ENCODE assay signal across 24 cellular contexts in genomic region chr1:165678509-165678908, GRCh38. TPM values are rescaled to one million over a fixed set of nuclear protein-coding genes. Genes with fewer than 3 reads are reported as not detected.
DNase-seq lines count a peak whose midpoint lies in the region; ATAC-seq and TF ChIP-seq lines count a peak whose summit lies in the region.
"Had no signal": no experiment of that assay in that cellular context is flagged by ENCODE, and none has a peak within 500 bp of the region (broad histone marks: within the 10 kb centered on the region; RNA-seq: fewer than 3 reads in every experiment).

No MANE protein-coding gene starts in this region.

- H3K27ac ChIP-seq in subcutaneous abdominal adipose tissue (ENCODE audit: low read depth, low read length), result peak overlapping the region; percentile 6
- H3K27ac ChIP-seq: esophagus muscularis mucosa, gastrocnemius medialis, HL-60, neutrophil, skin epidermis, stomach, upper lobe of right lung, VCaP had no signal

- H3K9me3 Mint-ChIP-seq in natural killer cell (no peaks in the 10 kb centered on the region), HFFc6 (no peaks in the 10 kb centered on the region)
- H3K9me3 Mint-ChIP-seq in natural killer cell treated with Interleukin-12 subunit alpha and Interleukin-12 subunit beta and Interleukin-15 and Interleukin-18, amount 100 ng/mL, for 72 hours, result no peaks in the 10 kb centered on the region
- peaks cover 1% of the 10 kb centered on the region for H3K9me3 Mint-ChIP-seq in activated naive CD8-positive, alpha-beta T cell treated with anti-CD3 and anti-CD28 coated beads for 36 hours

- H3K4me3 ChIP-seq in subcutaneous abdominal adipose tissue (ENCODE audit: low read depth in 1 of 5, low read length in 5 of 5), result no peak overlapping the region
- H3K4me3 ChIP-seq: esophagus muscularis mucosa, gastrocnemius medialis, skin epidermis, stomach, upper lobe of right lung had no signal

- H3K27me3 Mint-ChIP-seq in natural killer cell (ENCODE audit: low read depth in 2 of 2) (no peaks in the 10 kb centered on the region), HFFc6 (ENCODE audit: insufficient read depth) (no peaks in the 10 kb centered on the region)
- no peaks in the 10 kb centered on the region for H3K27me3 Mint-ChIP-seq in natural killer cell treated with Interleukin-12 subunit alpha and Interleukin-12 subunit beta and Interleukin-15 and Interleukin-18, amount 100 ng/mL, for 72 hours
- no peaks in the 10 kb centered on the region for H3K27me3 Mint-ChIP-seq in activated naive CD8-positive, alpha-beta T cell treated with anti-CD3 and anti-CD28 coated beads for 36 hours

- H3K36me3 Mint-ChIP-seq in natural killer cell, result peaks cover 56% of the 10 kb centered on the region
- peaks cover 42% of the 10 kb centered on the region for H3K36me3 Mint-ChIP-seq in natural killer cell treated with Interleukin-12 subunit alpha and Interleukin-12 subunit beta and Interleukin-15 and Interleukin-18, amount 100 ng/mL, for 72 hours
- H3K36me3 Mint-ChIP-seq in HFFc6 (ENCODE audit: low read depth), result peaks cover 67% of the 10 kb centered on the region
- H3K36me3 Mint-ChIP-seq in activated naive CD8-positive, alpha-beta T cell treated with anti-CD3 and anti-CD28 coated beads for 36 hours, result peaks cover 50% of the 10 kb centered on the region

- intact Hi-C loops in natural killer cell (cut with micrococcal nuclease), result no loop called here

- TF ChIP-seq CTCF in natural killer cell (IDR thresholded peaks at IDR 0.05) (no peak), HFFc6 (IDR thresholded peaks at IDR 0.05) (no peak)

- DNase-seq in natural killer cell (no peak), HFFc6 (no peak), HuH-7.5 (ENCODE audit: low spot score) (no peak), NCI-H748 treated with DMSO at 0.1 percent for 48 hours (lab: John Stamatoyannopoulos, UW) (no peak)
- DNase-seq in natural killer cell treated with Interleukin-12 subunit alpha and Interleukin-12 subunit beta and Interleukin-15 and Interleukin-18, amount 100 ng/mL, for 72 hours (ENCODE audit: low spot score), result no peak
- no peak for DNase-seq in activated naive CD8-positive, alpha-beta T cell treated with anti-CD3 and anti-CD28 coated beads for 36 hours
- DNase-seq: activated effector memory CD4-positive, alpha-beta T cell treated with anti-CD3 and anti-CD28 coated beads, Interleukin-2, amount 50 U/mL, for 16 hours; AML-193; effector CD8-positive, alpha-beta T cell; gastrocnemius medialis; hypothalamus; MM.1S; NCI-H2171 treated with DMSO at 0.1 percent for 48 hours; NCI-H526 treated with DMSO at 0.1 percent for 48 hours; stimulated activated CD4-positive, alpha-beta T cell treated with anti-CD3 and anti-CD28 coated beads, Interleukin-2, amount 100 ng/mL, for 24 hours; stomach; upper lobe of right lung had no signal

- peaks cover 47 to 69% (median 56%) of the 10 kb centered on the region in 5 donors for H3K36me3 ChIP-seq in subcutaneous abdominal adipose tissue (ENCODE audit: control insufficient read depth in 5 of 5, insufficient read depth in 5 of 5, low read length in 5 of 5)

- no peak for ATAC-seq in natural killer cell
- no peak for ATAC-seq in natural killer cell treated with Interleukin-12 subunit alpha and Interleukin-12 subunit beta and Interleukin-15 and Interleukin-18, amount 100 ng/mL, for 72 hours
- ATAC-seq: gastrocnemius medialis, Right ventricle myocardium inferior, upper lobe of right lung had no signal

- peaks cover 5 to 10% of the 10 kb centered on the region in 2 donors for H3K4me1 Mint-ChIP-seq in natural killer cell
- peaks cover 5 to 16% of the 10 kb centered on the region in 2 donors for H3K4me1 Mint-ChIP-seq in natural killer cell treated with Interleukin-12 subunit alpha and Interleukin-12 subunit beta and Interleukin-15 and Interleukin-18, amount 100 ng/mL, for 72 hours (ENCODE audit: low read depth in 2 of 2)
- H3K4me1 Mint-ChIP-seq in HFFc6 (ENCODE audit: low read depth), result peaks cover 30% of the 10 kb centered on the region
- peaks cover 14% of the 10 kb centered on the region for H3K4me1 Mint-ChIP-seq in activated naive CD8-positive, alpha-beta T cell treated with anti-CD3 and anti-CD28 coated beads for 36 hours

- no peak overlapping the region for H3K4me3 Mint-ChIP-seq in natural killer cell
- no peak overlapping the region for H3K4me3 Mint-ChIP-seq in natural killer cell treated with Interleukin-12 subunit alpha and Interleukin-12 subunit beta and Interleukin-15 and Interleukin-18, amount 100 ng/mL, for 72 hours
- H3K4me3 Mint-ChIP-seq in HFFc6, result no peak overlapping the region
- no peak overlapping the region for H3K4me3 Mint-ChIP-seq in activated naive CD8-positive, alpha-beta T cell treated with anti-CD3 and anti-CD28 coated beads for 36 hours

- H3K4me1 ChIP-seq in subcutaneous abdominal adipose tissue (ENCODE audit: control insufficient read depth in 5 of 5, insufficient read depth in 5 of 5, low read length in 5 of 5), result peaks cover 0 to 17% (median 0%) of the 10 kb centered on the region in 5 donors
- H3K4me1 ChIP-seq: esophagus muscularis mucosa, upper lobe of right lung had no signal

- H3K9ac ChIP-seq in subcutaneous abdominal adipose tissue (ENCODE audit: low read length in 5 of 5), result no peak overlapping the region

- H3K27ac Mint-ChIP-seq in natural killer cell, result peak overlapping the region; percentile 29 to 58
- no peak overlapping the region for H3K27ac Mint-ChIP-seq in natural killer cell treated with Interleukin-12 subunit alpha and Interleukin-12 subunit beta and Interleukin-15 and Interleukin-18, amount 100 ng/mL, for 72 hours
- H3K27ac Mint-ChIP-seq in HFFc6, result peak overlapping the region; percentile 11
- peak overlapping the region; percentile 12 for H3K27ac Mint-ChIP-seq in activated naive CD8-positive, alpha-beta T cell treated with anti-CD3 and anti-CD28 coated beads for 36 hours

- H3K27me3 ChIP-seq in subcutaneous abdominal adipose tissue (ENCODE audit: control insufficient read depth in 5 of 5, insufficient read depth in 4 of 5, low read length in 5 of 5), result no peaks in the 10 kb centered on the region
- H3K27me3 ChIP-seq: esophagus muscularis mucosa, gastrocnemius medialis, neutrophil, stomach, upper lobe of right lung had no signal

- no peaks in the 10 kb centered on the region for H3K9me3 ChIP-seq in subcutaneous abdominal adipose tissue (ENCODE audit: control insufficient read depth in 5 of 5, low read length in 5 of 5)
- H3K9me3 ChIP-seq: esophagus muscularis mucosa, gastrocnemius medialis, neutrophil, stomach, upper lobe of right lung had no signal

RNA-seq across cellular contexts. Expression of gene ALDH9A1, which starts 19.9 kb away (rescaled TPM):
- 10 to 100 TPM; 38.0 to 57.1 (median 50.3) TPM for total RNA-seq in natural killer cell
- 10 to 100 TPM; 44.0 to 49.2 TPM for total RNA-seq in natural killer cell treated with Interleukin-12 subunit alpha and Interleukin-12 subunit beta and Interleukin-15 and Interleukin-18, amount 100 ng/mL, for 72 hours
- 10 to 100 TPM; 63.2 to 69.9 (median 66.6) TPM for total RNA-seq in HFFc6 (2021; fragmentation: NEBNext Ultra II Directional; extraction: Animal tissue kit (Norgen Biotek cat#: 25700))
- total RNA-seq in activated naive CD8-positive, alpha-beta T cell treated with anti-CD3 and anti-CD28 coated beads for 36 hours, result 10 to 100 TPM; 41.3 to 43.6 TPM

RNA-seq across cellular contexts. Expression of gene MGST3, which starts 47.5 kb away (rescaled TPM):
- total RNA-seq in natural killer cell, result 10 to 100 TPM; 27.2 to 34.3 (median 29.0) TPM
- total RNA-seq in natural killer cell treated with Interleukin-12 subunit alpha and Interleukin-12 subunit beta and Interleukin-15 and Interleukin-18, amount 100 ng/mL, for 72 hours, result 10 to 100 TPM; 19.5 to 29.5 TPM
- 100 to 1,000 TPM; 183 to 203 (median 196) TPM for total RNA-seq in HFFc6 (2021; fragmentation: NEBNext Ultra II Directional; extraction: Animal tissue kit (Norgen Biotek cat#: 25700))
- 10 to 100 TPM; 31.7 to 33.3 TPM for total RNA-seq in activated naive CD8-positive, alpha-beta T cell treated with anti-CD3 and anti-CD28 coated beads for 36 hours

Comparison
In these comparisons a context has a peak if more than half of its experiments do, and no peak if none do; other contexts are left out.
1. H3K27ac Mint-ChIP-seq: peak in natural killer cell (2 of 2), HFFc6 (single experiment) and activated naive CD8-positive, alpha-beta T cell treated with anti-CD3 and anti-CD28 coated beads for 36 hours (single experiment); none in natural killer cell treated with Interleukin-12 subunit alpha and Interleukin-12 subunit beta and Interleukin-15 and Interleukin-18, amount 100 ng/mL, for 72 hours (0 of 2).
2. RNA of gene MGST3, which starts 47.5 kb away (total RNA-seq): 183 to 203 TPM in HFFc6; 31.7 to 33.3 TPM in activated naive CD8-positive, alpha-beta T cell treated with anti-CD3 and anti-CD28 coated beads for 36 hours, 19.5 to 29.5 TPM in natural killer cell treated with Interleukin-12 subunit alpha and Interleukin-12 subunit beta and Interleukin-15 and Interleukin-18, amount 100 ng/mL, for 72 hours and 27.2 to 34.3 TPM in natural killer cell; every median in the first group is over 4 times any median in the second.